Comparison of ENCODE assay signal across 29 cellular contexts in the genomic region with DNA sequence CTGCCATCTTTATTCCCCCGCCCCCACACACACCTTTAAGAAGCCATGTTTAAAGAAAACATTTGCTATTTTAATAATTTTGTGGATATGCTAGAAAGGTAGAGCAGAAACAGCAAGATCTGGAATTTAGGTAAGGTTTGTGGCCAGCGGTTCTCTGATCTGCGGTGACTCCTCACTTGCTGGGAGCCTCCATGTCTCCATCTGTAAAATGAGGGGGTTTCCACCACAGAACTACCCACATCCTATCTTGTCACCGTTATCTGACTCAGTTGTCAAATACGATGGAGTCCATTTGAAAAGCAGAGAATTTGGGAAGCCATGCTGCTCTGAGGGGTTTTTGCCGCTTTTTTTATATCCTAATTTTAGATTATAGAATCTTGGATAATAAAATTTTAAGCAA. TPM values are rescaled to one million over a fixed set of nuclear protein-coding genes. Genes with fewer than 3 reads are reported as not detected.
DNase-seq lines count a peak whose midpoint lies in the region; ATAC-seq, FAIRE-seq and TF ChIP-seq lines count a peak whose summit lies in the region.
"Had no signal": no experiment of that assay in that cellular context is flagged by ENCODE, and none has a peak within 500 bp of the region (broad histone marks: within the 10 kb centered on the region; RNA-seq: fewer than 3 reads in every experiment).

No MANE protein-coding gene starts in this region.

- peak; percentile 6 for ATAC-seq in GM18907 (IDR thresholded peaks at IDR 0.05; ENCODE audit: unreplicated experiment)
- peak; percentile 11 for ATAC-seq in HG03354 (IDR thresholded peaks at IDR 0.05; ENCODE audit: poor library complexity, severe bottlenecking, unreplicated experiment)
- ATAC-seq in GM12878 = peak; percentile 50
- no peak for ATAC-seq in upper lobe of right lung
- ATAC-seq in HG03135 (IDR thresholded peaks at IDR 0.05; ENCODE audit: unreplicated experiment) = no peak
- ATAC-seq in HG03025 (IDR thresholded peaks at IDR 0.05; ENCODE audit: low FRiP score, unreplicated experiment) = no peak
- ATAC-seq in sciatic nerve = no peak
- ATAC-seq: GM23338; naive thymus-derived CD8-positive, alpha-beta T cell had no signal

- H3K27me3 ChIP-seq in GM12878 (replicated peaks in 1 of 2; ENCODE audit: control insufficient read depth in 2 of 2, insufficient read depth in 2 of 2, low read length in 1 of 2) = no peaks in the 10 kb centered on the region
- H3K27me3 ChIP-seq in upper lobe of right lung = no peaks in the 10 kb centered on the region
- H3K27me3 ChIP-seq: adrenal gland, breast epithelium, SJCRH30 had no signal

- FAIRE-seq in GM12878 (lab: Jason Lieb, UNC) = no peak

- in situ Hi-C loops in GM12878 (cut with MboI) = no loop called here

- H4K20me1 ChIP-seq in GM12878 (ENCODE audit: control insufficient read depth, insufficient read depth) = no peaks in the 10 kb centered on the region

- no peak for DNase-seq in GM12878 (ENCODE audit: low read depth, low spot score)
- no peak for DNase-seq in upper lobe of right lung
- DNase-seq in sciatic nerve (ENCODE audit: low spot score) = no peak
- DNase-seq: activated CD4-positive, alpha-beta T cell treated with anti-CD3 and anti-CD28 coated beads for 4 hours; activated CD8-positive, alpha-beta memory T cell treated with anti-CD3 and anti-CD28 coated beads for 24 hours; activated T-cell treated with anti-CD3 and anti-CD28 coated beads, Interleukin-2, amount 50 U/mL, for 1 hour; adrenal gland; CD4-positive, CD25-positive, alpha-beta regulatory T cell; effector memory CD4-positive, alpha-beta T cell; EL; foreskin fibroblast; KG1; naive thymus-derived CD8-positive, alpha-beta T cell; NCI-H1694; NCI-H2171 treated with DMSO at 0.1 percent for 48 hours; NCI-H524 treated with DMSO at 0.1 percent for 48 hours; retina; SJCRH30; stimulated activated CD4-positive, alpha-beta T cell treated with anti-CD3 and anti-CD28 coated beads, Interleukin-2, amount 100 ng/mL, for 48 hours; stimulated activated naive CD4-positive, alpha-beta T cell had no signal

- SMC1A ChIA-PET in GM12878 (lab: Charles Lee; ENCODE audit: uncharacterized antibody, unreplicated experiment) = interaction anchor here (0.6 to 4.6 kb wide), 20 partner anchors 9 to 451 kb away, joined by 3 to 44 read pairs (median 9); partner anchors contain the start of gene MACC1

- WGBS in GM12878 (ENCODE audit: insufficient coverage, insufficient replicate concordance, low lambda C conversion rate, missing lambda C conversion rate) = 59% methylated on average over 6 of the region's 6 CpGs

- CTCF ChIA-PET in GM12878 (lab: Yijun Ruan, JAX) = interaction anchor here (0.5 to 5.9 kb wide), 10 partner anchors 15 to 212 kb away, joined by 3 to 49 read pairs (median 7); partner anchors contain the start of gene MACC1

- intact Hi-C loops in GM12878 (cut with micrococcal nuclease; ENCODE audit: unreplicated experiment) = no loop called here
- intact Hi-C loops in upper lobe of right lung (cut with DNase I) = no loop called here
- intact Hi-C loops in sciatic nerve (cut with DNase I) = no loop called here

- H3K4me1 ChIP-seq in GM12878 (ENCODE audit: control insufficient read depth, insufficient read depth, low read length) (peaks cover 25% of the 10 kb centered on the region), upper lobe of right lung (no peaks in the 10 kb centered on the region)
- H3K4me1 ChIP-seq: adrenal gland, breast epithelium, SJCRH30 had no signal

- H3K4me3 ChIP-seq in GM12878 (no peak overlapping the region), upper lobe of right lung (no peak overlapping the region)
- H3K4me3 ChIP-seq: adrenal gland, breast epithelium, GM23338, SJCRH30 had no signal

- TF ChIP-seq RAD21 in GM12878 (IDR thresholded peaks at IDR 0.05; ENCODE audit: insufficient read depth, low read depth, low read length) = no peak

- TF ChIP-seq POLR2A in GM12878 (IDR thresholded peaks at IDR 0.05; ENCODE audit: low read depth, low read length) = no peak

- peaks cover 48% of the 10 kb centered on the region for H3K79me2 ChIP-seq in GM12878 (ENCODE audit: control insufficient read depth, insufficient read depth, low read length)

- RAD21 ChIA-PET in GM12878 (lab: Charles Lee; ENCODE audit: unreplicated experiment) = interaction anchor here (0.6 to 7.6 kb wide), 20 partner anchors 9 to 211 kb away, joined by 3 to 57 read pairs (median 5); partner anchors contain the start of gene MACC1

- H3K9ac ChIP-seq in GM12878 (ENCODE audit: control insufficient read depth, insufficient read depth, low read length) = no peak overlapping the region

- H3K36me3 ChIP-seq in GM12878 (ENCODE audit: control insufficient read depth in 2 of 2, insufficient read depth in 2 of 2, low read length in 1 of 2) = peaks cover 4 to 8% of the 10 kb centered on the region in 2 experiments; a peak in 3 of 4 replicates
- H3K36me3 ChIP-seq in upper lobe of right lung = no peaks in the 10 kb centered on the region
- H3K36me3 ChIP-seq: adrenal gland, breast epithelium, SJCRH30 had no signal

- TF ChIP-seq CTCF in GM12878 (IDR thresholded peaks at IDR 0.05 in 2 of 3, conservative IDR thresholded peaks at IDR 0.05 in 1 of 3; ENCODE audit: control insufficient read depth in 2 of 3, extremely low read depth in 1 of 3, insufficient read depth in 1 of 3, low read depth in 3 of 3, low read length in 3 of 3) (no peak), upper lobe of right lung (IDR thresholded peaks at IDR 0.05) (no peak)

- H3K9me3 ChIP-seq in GM12878 (replicated peaks; ENCODE audit: control insufficient read depth, insufficient read depth, low read length) (peaks cover 13% of the 10 kb centered on the region), upper lobe of right lung (peaks cover 5% of the 10 kb centered on the region)
- H3K9me3 ChIP-seq: adrenal gland had no signal

- BruUV-seq in GM12878 (replicated peaks; lab: Mats Ljungman, UMichigan) = TSS peak; percentile 97

- TF ChIP-seq EP300 in GM12878 (IDR thresholded peaks at IDR 0.05; ENCODE audit: borderline replicate concordance in 1 of 2, control insufficient read depth in 1 of 2, low read depth in 2 of 2, low read length in 2 of 2) = no peak

- H3K4me2 ChIP-seq in GM12878 (ENCODE audit: control insufficient read depth, insufficient read depth) = peak overlapping the region; percentile 31; the same call in 1 of the 2 replicates
- H3K4me2 ChIP-seq: GM23338 had no signal

- H2AFZ ChIP-seq in GM12878 (ENCODE audit: control insufficient read depth, low read depth, low read length) = no peak overlapping the region; the same call in 1 of the 2 replicates
- H2AFZ ChIP-seq: GM23338 had no signal

- peak overlapping the region; percentile 63 for H3K27ac ChIP-seq in GM12878 (ENCODE audit: control insufficient read depth, insufficient read depth)
- H3K27ac ChIP-seq in upper lobe of right lung = peak overlapping the region; percentile 17
- H3K27ac ChIP-seq: breast epithelium, SJCRH30 had no signal

- POLR2A ChIA-PET in GM12878 (lab: Charles Lee) = interaction anchor here (0.7 to 2.4 kb wide), 5 partner anchors 9 to 107 kb away, joined by 3 to 12 read pairs (median 4); no protein-coding TSS in a partner anchor

TF ChIP-seq in GM12878, 131 proteins besides CTCF, POLR2A, EP300 and RAD21 (continues in another document):
- TF ChIP-seq NR2C2 (IDR thresholded peaks at IDR 0.05; ENCODE audit: borderline replicate concordance, control insufficient read depth, insufficient read length, low read depth) (no peak), YY1 (IDR thresholded peaks at IDR 0.05; ENCODE audit: low read depth, low read length) (0 out of 2 replicates have a peak, but pooled peaks have one; percentile 83)
- TF ChIP-seq, protein P1, sequence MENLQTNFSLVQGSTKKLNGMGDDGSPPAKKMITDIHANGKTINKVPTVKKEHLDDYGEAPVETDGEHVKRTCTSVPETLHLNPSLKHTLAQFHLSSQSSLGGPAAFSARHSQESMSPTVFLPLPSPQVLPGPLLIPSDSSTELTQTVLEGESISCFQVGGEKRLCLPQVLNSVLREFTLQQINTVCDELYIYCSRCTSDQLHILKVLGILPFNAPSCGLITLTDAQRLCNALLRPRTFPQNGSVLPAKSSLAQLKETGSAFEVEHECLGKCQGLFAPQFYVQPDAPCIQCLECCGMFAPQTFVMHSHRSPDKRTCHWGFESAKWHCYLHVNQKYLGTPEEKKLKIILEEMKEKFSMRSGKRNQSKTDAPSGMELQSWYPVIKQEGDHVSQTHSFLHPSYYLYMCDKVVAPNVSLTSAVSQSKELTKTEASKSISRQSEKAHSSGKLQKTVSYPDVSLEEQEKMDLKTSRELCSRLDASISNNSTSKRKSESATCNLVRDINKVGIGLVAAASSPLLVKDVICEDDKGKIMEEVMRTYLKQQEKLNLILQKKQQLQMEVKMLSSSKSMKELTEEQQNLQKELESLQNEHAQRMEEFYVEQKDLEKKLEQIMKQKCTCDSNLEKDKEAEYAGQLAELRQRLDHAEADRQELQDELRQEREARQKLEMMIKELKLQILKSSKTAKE (IDR thresholded peaks at IDR 0.05; ENCODE audit: low read depth, poor library complexity, severe bottlenecking) = no peak

RNA-seq across cellular contexts. Expression of gene MACC1, which starts 23.3 kb away (rescaled TPM):
- total RNA-seq in GM12878 (2013; cell fraction: nucleolus; rRNA removed) = 593 and 645 TPM in 2 replicates
- 23.7 and 31.0 TPM in 2 replicates for total RNA-seq in GM12878 (2014; rRNA removed)
- 47.7 and 47.8 TPM in 2 replicates for total RNA-seq in GM12878 (2014; rRNA removed; fragmentation: Illumina TruSeq; extraction: Trizol)
- total RNA-seq in GM12878 (2021) = 26.6 and 27.6 TPM in 2 replicates
- 2.0 TPM for polyA plus RNA-seq in GM12878 (2011; ENCODE audit: low read depth)
- 61.1 and 99.6 TPM in 2 replicates for polyA plus RNA-seq in GM12878 (2011; rRNA removed)
- 20.5 and 20.6 TPM in 2 replicates for polyA plus RNA-seq in GM12878 (2011; cell fraction: cytosol; rRNA removed)
- 47.9 and 49.9 TPM in 2 replicates for polyA plus RNA-seq in GM12878 (2011; cell fraction: nucleus; rRNA removed)
- 2.8 and 4.0 TPM in 2 replicates for polyA plus RNA-seq in GM12878 (2012)
- polyA plus RNA-seq in GM12878 (2014; fragmentation: Illumina TruSeq; extraction: Trizol) = 14.4 and 16.0 TPM in 2 replicates
- 10 to 100 TPM in 1 of 2 experiments, 1 to 10 TPM in 1; 6.0 to 10.9 TPM for polyA plus RNA-seq in GM12878 (2014; fragmentation: Nextera tagmentation; extraction: Ambion mirVana)
- polyA plus RNA-seq in GM12878 (2014; rRNA removed) = 6.5 and 8.0 TPM in 2 replicates
- polyA plus RNA-seq in GM12878 (2016; fragmentation: Nextera tagmentation; extraction: Ambion mirVana) = 10 to 100 TPM in 1 of 2 experiments, 1 to 10 TPM in 1; 9.0 to 11.0 TPM
- 172 and 187 TPM in 2 replicates for polyA minus RNA-seq in GM12878 (2011; rRNA and poly(A)+ RNA removed)
- polyA minus RNA-seq in GM12878 (2011; cell fraction: cytosol; rRNA and poly(A)+ RNA removed) = 79.0 and 99.2 TPM in 2 replicates
- polyA minus RNA-seq in GM12878 (2011; cell fraction: nucleus; rRNA and poly(A)+ RNA removed) = 139 and 207 TPM in 2 replicates
- 22.1 TPM for total RNA-seq in upper lobe of right lung
- 0.98 TPM for total RNA-seq in sciatic nerve
- total RNA-seq: HT1080; osteocyte; T-helper 1 cell treated with Interleukin-12 subunit alpha and Interleukin-12 subunit beta and Interleukin-4 antibody, amounts not matched to agents 30 ng/mL and 1 ng/mL, for 36 hours had no signal
- polyA plus RNA-seq: naive thymus-derived CD8-positive, alpha-beta T cell had no signal

Comparison
In these comparisons a context has a peak if more than half of its experiments do, and no peak if none do; other contexts are left out.
1. ATAC-seq: peak in GM18907 (single experiment), HG03354 (single experiment) and GM12878 (single experiment); none in upper lobe of right lung (single experiment), HG03135 (single experiment), HG03025 (single experiment) and sciatic nerve (single experiment).
2. RNA of gene MACC1, which starts 23.3 kb away (total RNA-seq): 23.7 to 645 TPM in GM12878 and 22.1 TPM in upper lobe of right lung (single experiment); 0.98 TPM in sciatic nerve (single experiment); every median in the first group is over 10 times any median in the second.